Comparison of ENCODE assay signal across 2 cellular contexts in the genomic region with DNA sequence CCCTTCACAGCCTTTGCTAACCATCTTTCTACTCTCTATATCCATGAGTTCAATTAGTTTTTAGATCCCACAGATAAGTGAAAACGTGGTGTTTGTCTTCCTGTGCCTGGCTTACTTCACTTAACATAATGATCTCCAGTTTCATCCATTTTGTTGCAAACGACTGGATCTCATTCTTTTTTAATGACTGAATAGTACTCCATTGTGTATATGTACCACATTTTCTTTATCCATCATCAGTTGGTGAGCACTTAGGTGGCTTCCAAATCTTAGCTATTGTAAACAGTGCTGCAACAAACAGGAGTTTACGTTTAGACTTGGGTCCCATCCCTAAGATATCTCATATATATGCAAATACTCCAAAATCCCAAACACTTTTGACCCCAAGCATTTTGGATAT.
A peak's percentile ranks its signal among the peaks of the same experiment; 100 is the strongest.
TF ChIP-seq lines count a peak whose summit lies in the region.

No MANE protein-coding gene starts in this region.

TF ChIP-seq in SK-N-SH treated with all-trans-retinoic acid at 6 μM for 48 hours, 23 proteins besides CTCF, POLR2A, EP300 and RAD21:
- TF ChIP-seq ZFP30 (CRISPR knock-in tag; IDR thresholded peaks at IDR 0.05) = no peak
- TF ChIP-seq ZNF8 (CRISPR knock-in tag; IDR thresholded peaks at IDR 0.05) = peak; percentile 75
- no peak for TF ChIP-seq BACH2 (CRISPR knock-in tag; IDR thresholded peaks at IDR 0.05; ENCODE audit: borderline replicate concordance)

TF ChIP-seq in SK-N-SH, 30 proteins besides CTCF, POLR2A, EP300 and RAD21:
- no peak for TF ChIP-seq GABPA (IDR thresholded peaks at IDR 0.05; ENCODE audit: low read depth)
- TF ChIP-seq MEF2A (IDR thresholded peaks at IDR 0.05; ENCODE audit: borderline replicate concordance, low read depth) = no peak
- TF ChIP-seq, protein P1, sequence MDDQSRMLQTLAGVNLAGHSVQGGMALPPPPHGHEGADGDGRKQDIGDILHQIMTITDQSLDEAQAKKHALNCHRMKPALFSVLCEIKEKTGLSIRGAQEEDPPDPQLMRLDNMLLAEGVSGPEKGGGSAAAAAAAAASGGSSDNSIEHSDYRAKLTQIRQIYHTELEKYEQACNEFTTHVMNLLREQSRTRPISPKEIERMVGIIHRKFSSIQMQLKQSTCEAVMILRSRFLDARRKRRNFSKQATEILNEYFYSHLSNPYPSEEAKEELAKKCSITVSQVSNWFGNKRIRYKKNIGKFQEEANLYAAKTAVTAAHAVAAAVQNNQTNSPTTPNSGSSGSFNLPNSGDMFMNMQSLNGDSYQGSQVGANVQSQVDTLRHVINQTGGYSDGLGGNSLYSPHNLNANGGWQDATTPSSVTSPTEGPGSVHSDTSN (IDR thresholded peaks at IDR 0.05) = no peak
- TF ChIP-seq USF1 (IDR thresholded peaks at IDR 0.05; ENCODE audit: borderline replicate concordance, low read depth) = no peak
- TF ChIP-seq, protein P2, sequence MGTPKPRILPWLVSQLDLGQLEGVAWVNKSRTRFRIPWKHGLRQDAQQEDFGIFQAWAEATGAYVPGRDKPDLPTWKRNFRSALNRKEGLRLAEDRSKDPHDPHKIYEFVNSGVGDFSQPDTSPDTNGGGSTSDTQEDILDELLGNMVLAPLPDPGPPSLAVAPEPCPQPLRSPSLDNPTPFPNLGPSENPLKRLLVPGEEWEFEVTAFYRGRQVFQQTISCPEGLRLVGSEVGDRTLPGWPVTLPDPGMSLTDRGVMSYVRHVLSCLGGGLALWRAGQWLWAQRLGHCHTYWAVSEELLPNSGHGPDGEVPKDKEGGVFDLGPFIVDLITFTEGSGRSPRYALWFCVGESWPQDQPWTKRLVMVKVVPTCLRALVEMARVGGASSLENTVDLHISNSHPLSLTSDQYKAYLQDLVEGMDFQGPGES (IDR thresholded peaks at IDR 0.05; ENCODE audit: low read depth, low read length) = no peak
- TF ChIP-seq SMC3 (IDR thresholded peaks at IDR 0.05; ENCODE audit: low read depth, low read length) = no peak
- TF ChIP-seq POLR2AphosphoS5 (IDR thresholded peaks at IDR 0.05; ENCODE audit: low read depth, low read length) = no peak
- TF ChIP-seq USF2 (IDR thresholded peaks at IDR 0.05; ENCODE audit: borderline replicate concordance, low read depth, low read length) = no peak
